Comparison of ENCODE assay signal across 1 cellular context in the genomic region with DNA sequence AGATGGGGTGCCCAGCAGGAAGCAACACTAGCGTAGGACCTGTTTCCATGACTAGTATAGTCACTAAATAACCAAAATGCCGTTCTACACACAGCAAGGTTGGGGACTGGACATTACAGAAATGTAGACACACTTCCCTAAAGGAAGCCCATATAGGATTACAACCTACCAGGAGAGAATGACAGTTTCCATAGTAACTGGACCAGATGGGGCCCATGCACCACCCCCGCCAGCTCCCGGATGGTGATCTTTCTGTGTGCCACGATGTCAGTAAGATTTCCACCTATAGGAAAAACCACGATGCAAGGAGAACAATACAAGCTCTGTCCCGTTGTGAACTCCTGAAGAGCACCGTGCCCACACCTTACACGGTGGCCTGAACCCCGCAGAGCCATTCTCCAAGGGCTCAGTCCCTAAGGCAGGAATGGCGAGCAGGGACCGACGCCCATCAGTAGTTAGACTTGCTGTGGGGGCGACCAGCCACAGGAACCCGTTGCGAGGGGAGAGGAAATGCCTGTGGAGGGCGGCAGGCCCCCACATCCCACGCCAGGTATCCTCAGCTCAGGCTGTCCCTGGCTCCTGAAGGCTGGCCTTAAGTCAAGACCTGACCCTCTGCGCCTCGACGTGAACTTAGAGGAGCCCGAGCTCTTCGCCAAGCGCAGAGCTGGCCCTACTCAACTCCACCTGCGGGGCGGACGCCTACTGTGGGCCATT.
A peak's percentile ranks its signal among the peaks of the same experiment; 100 is the strongest.
TF ChIP-seq lines count a peak whose summit lies in the region.

No MANE protein-coding gene starts in this region.

TF ChIP-seq in HEK293, 187 proteins besides CTCF, POLR2A, EP300 and RAD21 (continued from another document):
- TF ChIP-seq ZNF341 (tag by site-specific recombination; IDR thresholded peaks at IDR 0.05; ENCODE audit: low read depth) (no peak), ZNF146 (tag by site-specific recombination; IDR thresholded peaks at IDR 0.05) (no peak), ZFHX2 (tag by site-specific recombination; conservative IDR thresholded peaks at IDR 0.05) (peak; percentile 68), ZNF214 (tag by site-specific recombination; IDR thresholded peaks at IDR 0.05; ENCODE audit: borderline replicate concordance) (no peak), ZBTB21 (tag by site-specific recombination; IDR thresholded peaks at IDR 0.05) (no peak), ZNF549 (tag by site-specific recombination; IDR thresholded peaks at IDR 0.05) (no peak), ZNF670 (tag by site-specific recombination; IDR thresholded peaks at IDR 0.05; ENCODE audit: low read depth) (no peak), MYNN (tag by site-specific recombination; IDR thresholded peaks at IDR 0.05; ENCODE audit: borderline replicate concordance) (no peak), ZNF292 (tag by site-specific recombination; IDR thresholded peaks at IDR 0.05; ENCODE audit: borderline replicate concordance, low read depth) (no peak), SALL2 (tag by site-specific recombination; IDR thresholded peaks at IDR 0.05; ENCODE audit: borderline replicate concordance) (no peak), ZNF211 (tag by site-specific recombination; IDR thresholded peaks at IDR 0.05; ENCODE audit: low read depth) (no peak), ZNF596 (tag by site-specific recombination; IDR thresholded peaks at IDR 0.05) (no peak), ZNF621 (tag by site-specific recombination; IDR thresholded peaks at IDR 0.05) (no peak), IKZF3 (tag by site-specific recombination; IDR thresholded peaks at IDR 0.05) (0 out of 2 replicates have a peak, but pooled peaks have one; percentile 22)
- TF ChIP-seq, protein P1, sequence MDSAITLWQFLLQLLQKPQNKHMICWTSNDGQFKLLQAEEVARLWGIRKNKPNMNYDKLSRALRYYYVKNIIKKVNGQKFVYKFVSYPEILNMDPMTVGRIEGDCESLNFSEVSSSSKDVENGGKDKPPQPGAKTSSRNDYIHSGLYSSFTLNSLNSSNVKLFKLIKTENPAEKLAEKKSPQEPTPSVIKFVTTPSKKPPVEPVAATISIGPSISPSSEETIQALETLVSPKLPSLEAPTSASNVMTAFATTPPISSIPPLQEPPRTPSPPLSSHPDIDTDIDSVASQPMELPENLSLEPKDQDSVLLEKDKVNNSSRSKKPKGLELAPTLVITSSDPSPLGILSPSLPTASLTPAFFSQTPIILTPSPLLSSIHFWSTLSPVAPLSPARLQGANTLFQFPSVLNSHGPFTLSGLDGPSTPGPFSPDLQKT (IDR thresholded peaks at IDR 0.05; ENCODE audit: borderline replicate concordance, low read depth, low read length): no peak
- TF ChIP-seq, protein P2, sequence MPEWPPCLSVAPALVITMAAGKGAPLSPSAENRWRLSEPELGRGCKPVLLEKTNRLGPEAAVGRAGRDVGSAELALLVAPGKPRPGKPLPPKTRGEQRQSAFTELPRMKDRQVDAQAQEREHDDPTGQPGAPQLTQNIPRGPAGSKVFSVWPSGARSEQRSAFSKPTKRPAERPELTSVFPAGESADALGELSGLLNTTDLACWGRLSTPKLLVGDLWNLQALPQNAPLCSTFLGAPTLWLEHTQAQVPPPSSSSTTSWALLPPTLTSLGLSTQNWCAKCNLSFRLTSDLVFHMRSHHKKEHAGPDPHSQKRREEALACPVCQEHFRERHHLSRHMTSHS (tag by site-specific recombination; IDR thresholded peaks at IDR 0.05): no peak
- TF ChIP-seq, protein P3, sequence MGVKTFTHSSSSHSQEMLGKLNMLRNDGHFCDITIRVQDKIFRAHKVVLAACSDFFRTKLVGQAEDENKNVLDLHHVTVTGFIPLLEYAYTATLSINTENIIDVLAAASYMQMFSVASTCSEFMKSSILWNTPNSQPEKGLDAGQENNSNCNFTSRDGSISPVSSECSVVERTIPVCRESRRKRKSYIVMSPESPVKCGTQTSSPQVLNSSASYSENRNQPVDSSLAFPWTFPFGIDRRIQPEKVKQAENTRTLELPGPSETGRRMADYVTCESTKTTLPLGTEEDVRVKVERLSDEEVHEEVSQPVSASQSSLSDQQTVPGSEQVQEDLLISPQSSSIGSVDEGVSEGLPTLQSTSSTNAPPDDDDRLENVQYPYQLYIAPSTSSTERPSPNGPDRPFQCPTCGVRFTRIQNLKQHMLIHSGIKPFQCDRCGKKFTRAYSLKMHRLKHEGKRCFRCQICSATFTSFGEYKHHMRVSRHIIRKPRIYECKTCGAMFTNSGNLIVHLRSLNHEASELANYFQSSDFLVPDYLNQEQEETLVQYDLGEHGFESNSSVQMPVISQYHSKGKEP (tag by site-specific recombination; IDR thresholded peaks at IDR 0.05): no peak
